8 cellular contexts compared by ENCODE assay signal in genomic region chr18:7789853-7790552, GRCh38.
DNase-seq lines count a peak whose midpoint lies in the region; ATAC-seq and TF ChIP-seq lines count a peak whose summit lies in the region.

No MANE protein-coding gene starts in this region.

- H3K4me1 Mint-ChIP-seq in stimulated activated naive CD8-positive, alpha-beta T cell treated with anti-CD3 and anti-CD28 coated beads, Interleukin-15, amount 100 ng/mL, for 72 hours = no peaks in the 10 kb centered on the region

- intact Hi-C loops in Right ventricle myocardium inferior (cut with DNase I) = loop anchor here (10.0 kb wide), 1 partner anchor 465 kb away; no protein-coding TSS in a partner anchor

- H3K27ac ChIP-seq in cardiac muscle cell = peak overlapping the region; percentile 70

- H3K27me3 Mint-ChIP-seq in stimulated activated naive CD8-positive, alpha-beta T cell treated with anti-CD3 and anti-CD28 coated beads, Interleukin-15, amount 100 ng/mL, for 72 hours = no peaks in the 10 kb centered on the region

- H3K4me3 Mint-ChIP-seq in stimulated activated naive CD8-positive, alpha-beta T cell treated with anti-CD3 and anti-CD28 coated beads, Interleukin-15, amount 100 ng/mL, for 72 hours = no peak overlapping the region

- TF ChIP-seq CTCF in cardiac muscle cell (IDR thresholded peaks at IDR 0.05; ENCODE audit: low read depth, low read length) = peak; percentile 60

- no peaks in the 10 kb centered on the region for H3K9me3 ChIP-seq in cardiac muscle cell (ENCODE audit: low read depth)

- no peak overlapping the region for H3K4me3 ChIP-seq in cardiac muscle cell

- no peaks in the 10 kb centered on the region for H3K27me3 ChIP-seq in cardiac muscle cell

- ATAC-seq in Right ventricle myocardium inferior = no peak
- ATAC-seq in HG02610 (IDR thresholded peaks at IDR 0.05; ENCODE audit: unreplicated experiment) = no peak
- no peak for ATAC-seq in stimulated activated naive CD8-positive, alpha-beta T cell treated with anti-CD3 and anti-CD28 coated beads, Interleukin-15, amount 100 ng/mL, for 72 hours

- H3K4me1 ChIP-seq in cardiac muscle cell (ENCODE audit: low read depth) = peaks cover 16% of the 10 kb centered on the region

- H3K36me3 ChIP-seq in cardiac muscle cell = no peaks in the 10 kb centered on the region

- no peak overlapping the region for H3K27ac Mint-ChIP-seq in stimulated activated naive CD8-positive, alpha-beta T cell treated with anti-CD3 and anti-CD28 coated beads, Interleukin-15, amount 100 ng/mL, for 72 hours

- DNase-seq in cardiac muscle cell (ENCODE audit: low read depth in 1 of 2, low spot score in 1 of 2) = peak; percentile 67 to 74
- DNase-seq in Right ventricle myocardium inferior (ENCODE audit: missing footprints) = no peak
- DNase-seq in RPMI8226 = peak; percentile 43
- DNase-seq in globus pallidus (ENCODE audit: low spot score) = peak; percentile 5
- peak; percentile 29 for DNase-seq in smooth muscle cell of the brain vasculature (ENCODE audit: low read depth, low spot score)
- no peak for DNase-seq in stimulated activated naive CD8-positive, alpha-beta T cell treated with anti-CD3 and anti-CD28 coated beads, Interleukin-15, amount 100 ng/mL, for 72 hours
- no peak for DNase-seq in activated CD4-positive, CD25-positive, alpha-beta regulatory T cell (lab: John Stamatoyannopoulos, UW)

- H3K9me3 Mint-ChIP-seq in stimulated activated naive CD8-positive, alpha-beta T cell treated with anti-CD3 and anti-CD28 coated beads, Interleukin-15, amount 100 ng/mL, for 72 hours = no peaks in the 10 kb centered on the region

Comparison
In these comparisons a context has a peak if more than half of its experiments do, and no peak if none do; other contexts are left out.
1. DNase-seq: peak in cardiac muscle cell (2 of 2), RPMI8226 (single experiment), globus pallidus (single experiment) and smooth muscle cell of the brain vasculature (single experiment); none in Right ventricle myocardium inferior (single experiment), stimulated activated naive CD8-positive, alpha-beta T cell treated with anti-CD3 and anti-CD28 coated beads, Interleukin-15, amount 100 ng/mL, for 72 hours (0 of 2) and activated CD4-positive, CD25-positive, alpha-beta regulatory T cell (0 of 4).